Comparison of ENCODE assay signal across 11 cellular contexts in the genomic region with DNA sequence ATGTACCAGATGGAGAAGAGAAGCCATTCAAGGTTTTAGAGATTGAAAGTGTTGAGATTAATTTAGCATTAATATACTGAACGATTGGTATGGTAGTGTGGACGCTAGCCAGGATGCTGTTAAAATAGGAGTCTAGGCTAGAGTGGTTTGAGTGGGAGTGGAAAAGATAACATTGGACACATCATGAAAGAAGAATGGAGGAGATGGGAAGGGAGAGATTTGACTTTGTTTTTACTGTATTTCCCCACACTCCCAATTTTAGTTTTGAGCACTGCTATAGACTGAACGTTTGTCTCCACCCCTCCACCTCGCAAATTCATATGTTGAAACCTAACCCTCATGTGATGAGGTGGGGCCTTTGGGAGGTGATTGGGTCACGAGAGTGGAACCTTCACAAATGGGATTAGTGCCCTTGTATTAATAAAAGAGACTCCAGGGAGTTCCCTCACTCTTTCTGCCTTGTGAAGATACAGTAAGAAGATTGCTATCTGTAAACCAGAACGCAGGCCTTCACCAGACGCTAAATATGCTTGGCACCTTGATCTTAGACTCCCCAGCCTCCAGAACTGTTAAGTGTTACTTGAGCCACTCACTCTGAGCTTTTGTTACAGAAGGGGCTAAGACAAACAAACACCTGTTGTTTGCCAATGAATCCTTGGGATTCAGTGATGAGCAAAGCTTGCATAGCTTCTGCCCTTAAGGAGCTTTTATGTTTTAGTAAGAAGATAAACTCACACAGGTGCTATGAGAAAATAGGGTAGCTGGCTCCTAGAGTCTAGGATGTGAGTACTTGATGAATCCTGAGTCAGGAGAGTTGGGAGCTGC. TPM values are rescaled to one million over a fixed set of nuclear protein-coding genes. Genes with fewer than 3 reads are reported as not detected.
DNase-seq lines count a peak whose midpoint lies in the region; ATAC-seq lines count a peak whose summit lies in the region.
"Had no signal": no experiment of that assay in that cellular context is flagged by ENCODE, and none has a peak within 500 bp of the region (broad histone marks: within the 10 kb centered on the region; RNA-seq: fewer than 3 reads in every experiment).

No MANE protein-coding gene starts in this region.

- peaks cover 71% of the 10 kb centered on the region for H3K4me1 Mint-ChIP-seq in activated naive CD8-positive, alpha-beta T cell treated with anti-CD3 and anti-CD28 coated beads, Interleukin-2, amount 50 U/mL, for 24 hours
- peaks cover 34 to 85% (median 72%) of the 10 kb centered on the region in 7 donors for H3K4me1 Mint-ChIP-seq in naive thymus-derived CD4-positive, alpha-beta T cell

- H3K36me3 ChIP-seq in HUES48 (ENCODE audit: control insufficient read depth, insufficient read depth, low read length), result peaks cover 3% of the 10 kb centered on the region; the same call in 1 of the 2 replicates
- no peaks in the 10 kb centered on the region for H3K36me3 ChIP-seq in naive thymus-derived CD4-positive, alpha-beta T cell (ENCODE audit: control insufficient read depth in 2 of 3, insufficient read depth in 3 of 3, low read length in 3 of 3)

- H3K4me3 Mint-ChIP-seq in activated naive CD8-positive, alpha-beta T cell treated with anti-CD3 and anti-CD28 coated beads, Interleukin-2, amount 50 U/mL, for 24 hours, result no peak overlapping the region
- H3K4me3 Mint-ChIP-seq in naive thymus-derived CD4-positive, alpha-beta T cell, result peak overlapping the region in 7 of 10 donors; percentile 14 to 66 (median 49)

- peaks cover 64% of the 10 kb centered on the region for H3K4me1 ChIP-seq in HUES48 (ENCODE audit: control insufficient read depth, insufficient read depth, low read length)
- peaks cover 20 to 50% of the 10 kb centered on the region in 2 donors for H3K4me1 ChIP-seq in naive thymus-derived CD4-positive, alpha-beta T cell (ENCODE audit: control insufficient read depth in 2 of 2, insufficient read depth in 2 of 2, low read length in 2 of 2)

- H3K27ac Mint-ChIP-seq in activated naive CD8-positive, alpha-beta T cell treated with anti-CD3 and anti-CD28 coated beads, Interleukin-2, amount 50 U/mL, for 24 hours, result peak overlapping the region; percentile 52
- H3K27ac Mint-ChIP-seq in naive thymus-derived CD4-positive, alpha-beta T cell, result peak overlapping the region; percentile 7 to 87 (median 69)

- peak overlapping the region; percentile 30 for H3K4me3 ChIP-seq in HUES48 (ENCODE audit: low read depth, low read length)
- no peak overlapping the region for H3K4me3 ChIP-seq in naive thymus-derived CD4-positive, alpha-beta T cell (ENCODE audit: low read length)

- H3K36me3 Mint-ChIP-seq in activated naive CD8-positive, alpha-beta T cell treated with anti-CD3 and anti-CD28 coated beads, Interleukin-2, amount 50 U/mL, for 24 hours (ENCODE audit: low read depth), result peaks cover 6% of the 10 kb centered on the region
- H3K36me3 Mint-ChIP-seq in naive thymus-derived CD4-positive, alpha-beta T cell, result peaks cover 5 to 15% (median 9%) of the 10 kb centered on the region in 5 donors

- no peaks in the 10 kb centered on the region for H3K27me3 ChIP-seq in HUES48 (ENCODE audit: control insufficient read depth, insufficient read depth, low read length)
- no peaks in the 10 kb centered on the region for H3K27me3 ChIP-seq in naive thymus-derived CD4-positive, alpha-beta T cell (ENCODE audit: control insufficient read depth in 2 of 2, insufficient read depth in 2 of 2, low read length in 2 of 2)

- ATAC-seq in activated naive CD8-positive, alpha-beta T cell treated with anti-CD3 and anti-CD28 coated beads, Interleukin-2, amount 50 U/mL, for 24 hours, result no peak
- ATAC-seq in naive thymus-derived CD4-positive, alpha-beta T cell, result peak; percentile 20
- ATAC-seq in GM18873 (IDR thresholded peaks at IDR 0.05; ENCODE audit: low FRiP score, unreplicated experiment), result no peak

- no peaks in the 10 kb centered on the region for H3K9me3 ChIP-seq in HUES48 (ENCODE audit: control insufficient read depth, insufficient read depth, low read length)
- H3K9me3 ChIP-seq in naive thymus-derived CD4-positive, alpha-beta T cell (ENCODE audit: control insufficient read depth in 2 of 3, low read length in 3 of 3), result no peaks in the 10 kb centered on the region

- POLR2A ChIA-PET in naive thymus-derived CD4-positive, alpha-beta T cell (lab: Charles Lee), result interaction anchor here (1.4 kb wide), 1 partner anchor 16 kb away, joined by 3 read pairs; no protein-coding TSS in a partner anchor

- H3K27ac ChIP-seq in HUES48 (ENCODE audit: low read depth, low read length), result peak overlapping the region; percentile 50
- H3K27ac ChIP-seq in naive thymus-derived CD4-positive, alpha-beta T cell (ENCODE audit: low read depth, low read length), result peak overlapping the region; percentile 3

- H3K9ac ChIP-seq in HUES48 (ENCODE audit: low read depth, low read length), result no peak overlapping the region

- intact Hi-C loops in naive thymus-derived CD4-positive, alpha-beta T cell (cut with micrococcal nuclease), result loop anchor here (10.0 kb wide), 4 partner anchors 46 to 316 kb away; no protein-coding TSS in a partner anchor

- no peaks in the 10 kb centered on the region for H3K27me3 Mint-ChIP-seq in activated naive CD8-positive, alpha-beta T cell treated with anti-CD3 and anti-CD28 coated beads, Interleukin-2, amount 50 U/mL, for 24 hours
- H3K27me3 Mint-ChIP-seq in naive thymus-derived CD4-positive, alpha-beta T cell, result no peaks in the 10 kb centered on the region

- peaks cover 5% of the 10 kb centered on the region for H3K9me3 Mint-ChIP-seq in activated naive CD8-positive, alpha-beta T cell treated with anti-CD3 and anti-CD28 coated beads, Interleukin-2, amount 50 U/mL, for 24 hours
- peaks cover 0 to 14% (median 0%) of the 10 kb centered on the region in 11 donors for H3K9me3 Mint-ChIP-seq in naive thymus-derived CD4-positive, alpha-beta T cell

- DNase-seq in DMS79 treated with DMSO at 0.1 percent for 48 hours (lab: John Stamatoyannopoulos, UW) (peak; percentile 37), amniotic stem cell (lab: John Stamatoyannopoulos, UW) (no peak)
- DNase-seq in activated naive CD8-positive, alpha-beta T cell treated with anti-CD3 and anti-CD28 coated beads, Interleukin-2, amount 50 U/mL, for 24 hours, result no peak
- DNase-seq in naive thymus-derived CD4-positive, alpha-beta T cell, result no peak
- DNase-seq in effector CD4-positive, alpha-beta T cell, result no peak
- DNase-seq: activated effector memory CD4-positive, alpha-beta T cell treated with Interleukin-2 at 50 U/mL for 16 hours; effector CD8-positive, alpha-beta T cell; MV-4-11; T1000 had no signal

- CTCF ChIA-PET in naive thymus-derived CD4-positive, alpha-beta T cell (lab: Charles Lee), result interaction anchor here (2.1 to 5.5 kb wide), 2 partner anchors 15 to 232 kb away, joined by 7 to 49 read pairs; no protein-coding TSS in a partner anchor

RNA-seq across cellular contexts. Expression of a gene that starts 25.8 kb away (rescaled TPM):
- total RNA-seq in naive thymus-derived CD4-positive, alpha-beta T cell, result 10 to 100 TPM; 46.2 to 79.5 (median 72.1) TPM
- 10 to 100 TPM; 22.6 to 27.8 TPM for polyA plus RNA-seq in naive thymus-derived CD4-positive, alpha-beta T cell
